Comparison of ENCODE assay signal across 8 cellular contexts in genomic region chr3:128725932-128726690, GRCh38. TPM values are rescaled to one million over a fixed set of nuclear protein-coding genes. Genes with fewer than 3 reads are reported as not detected.
DNase-seq lines count a peak whose midpoint lies in the region; ATAC-seq and TF ChIP-seq lines count a peak whose summit lies in the region.

RAB7A (plus strand) TSS chr3:128726183; CDS start chr3:128795368, 69,185 bp downstream.

- H3K27ac Mint-ChIP-seq in activated naive CD8-positive, alpha-beta T cell treated with anti-CD3 and anti-CD28 coated beads, Interleukin-2, amount 50 U/mL, for 24 hours = peak within 1 kb of the TSS; percentile 90

- H3K36me3 ChIP-seq in parathyroid adenoma (ENCODE audit: control insufficient read depth, insufficient read depth, low read length) (no peaks in the 10 kb centered on the region), tibial nerve (no peaks in the 10 kb centered on the region)

- 0 to 1% methylated on average over 30 to 51 of the region's 71 CpGs for WGBS in tibial nerve, 2 donors

- H3K36me3 Mint-ChIP-seq in activated naive CD8-positive, alpha-beta T cell treated with anti-CD3 and anti-CD28 coated beads, Interleukin-2, amount 50 U/mL, for 24 hours (ENCODE audit: low read depth) = peaks cover 34% of the 10 kb centered on the region

- no peaks in the 10 kb centered on the region for H3K27me3 Mint-ChIP-seq in activated naive CD8-positive, alpha-beta T cell treated with anti-CD3 and anti-CD28 coated beads, Interleukin-2, amount 50 U/mL, for 24 hours

- no peaks in the 10 kb centered on the region for H3K9me3 Mint-ChIP-seq in activated naive CD8-positive, alpha-beta T cell treated with anti-CD3 and anti-CD28 coated beads, Interleukin-2, amount 50 U/mL, for 24 hours

- H3K9ac ChIP-seq in parathyroid adenoma = peak within 1 kb of the TSS; percentile 41

- H3K79me2 ChIP-seq in parathyroid adenoma = peaks cover 41% of the 10 kb centered on the region

- intact Hi-C loops in Right ventricle myocardium superior (cut with DNase I) = loop anchor here (10.0 kb wide), 1 partner anchor 69 kb away; no protein-coding TSS in a partner anchor

- no peak for TF ChIP-seq CTCF in GM12865 (IDR thresholded peaks at IDR 0.05; ENCODE audit: insufficient read depth, low read depth, low read length, missing control alignments)
- no peak for TF ChIP-seq CTCF in parathyroid adenoma (IDR thresholded peaks at IDR 0.05)
- TF ChIP-seq CTCF in tibial nerve (IDR thresholded peaks at IDR 0.05) = peak in 2 of 5 experiments; percentile 23 to 55

- peak; percentile 99 for TF ChIP-seq EP300 in tibial nerve (IDR thresholded peaks at IDR 0.05)

- peak within 1 kb of the TSS; percentile 71 for H2AFZ ChIP-seq in parathyroid adenoma

- no peaks in the 10 kb centered on the region for H3K9me3 ChIP-seq in parathyroid adenoma (ENCODE audit: control insufficient read depth, low read length)
- no peaks in the 10 kb centered on the region for H3K9me3 ChIP-seq in tibial nerve

- peak; percentile 99 for DNase-seq in GM12865 (ENCODE audit: low read depth)
- DNase-seq in NCI-H1417 treated with DMSO at 0.1 percent for 48 hours (lab: John Stamatoyannopoulos, UW) = peak; percentile 96
- peak; percentile 97 for DNase-seq in SW480 (ENCODE audit: low spot score)
- peak; percentile 98 for DNase-seq in activated naive CD8-positive, alpha-beta T cell treated with anti-CD3 and anti-CD28 coated beads, Interleukin-2, amount 50 U/mL, for 24 hours
- DNase-seq in Right ventricle myocardium superior = peak; percentile 99
- peak; percentile 95 to 96 for DNase-seq in tibial nerve (ENCODE audit: low spot score in 2 of 2)

- H3K27ac ChIP-seq in parathyroid adenoma (peak within 1 kb of the TSS; percentile 81), tibial nerve (peak within 1 kb of the TSS; percentile 94 to 100 (median 97))

- no peaks in the 10 kb centered on the region for H3K27me3 ChIP-seq in parathyroid adenoma (ENCODE audit: control insufficient read depth, insufficient read depth, low read length)
- H3K27me3 ChIP-seq in tibial nerve = no peaks in the 10 kb centered on the region

- H3K4me3 ChIP-seq in GM12865 (ENCODE audit: low read depth, low read length) (peak within 1 kb of the TSS; percentile 92), parathyroid adenoma (ENCODE audit: low read depth, low read length) (peak within 1 kb of the TSS; percentile 93), tibial nerve (peak within 1 kb of the TSS; percentile 72 to 100 (median 96))

- H3K4me3 Mint-ChIP-seq in activated naive CD8-positive, alpha-beta T cell treated with anti-CD3 and anti-CD28 coated beads, Interleukin-2, amount 50 U/mL, for 24 hours = peak within 1 kb of the TSS; percentile 97

- H3K4me1 Mint-ChIP-seq in activated naive CD8-positive, alpha-beta T cell treated with anti-CD3 and anti-CD28 coated beads, Interleukin-2, amount 50 U/mL, for 24 hours = peaks cover 56% of the 10 kb centered on the region

- peak; percentile 94 to 98 for TF ChIP-seq POLR2A in tibial nerve (IDR thresholded peaks at IDR 0.05)

- ATAC-seq in HG02763 (IDR thresholded peaks at IDR 0.05; ENCODE audit: unreplicated experiment) (peak; percentile 91), Right ventricle myocardium superior (ENCODE audit: poor library complexity) (peak; percentile 98)
- ATAC-seq in activated naive CD8-positive, alpha-beta T cell treated with anti-CD3 and anti-CD28 coated beads, Interleukin-2, amount 50 U/mL, for 24 hours = peak; percentile 96

- H3K4me2 ChIP-seq in parathyroid adenoma (ENCODE audit: low read length) = peak within 1 kb of the TSS; percentile 91

- H3K4me1 ChIP-seq in parathyroid adenoma = peaks cover 16% of the 10 kb centered on the region
- peaks cover 0 to 48% (median 26%) of the 10 kb centered on the region in 4 donors for H3K4me1 ChIP-seq in tibial nerve

RNA-seq across cellular contexts. Expression of gene RAB7A, which starts in this region (rescaled TPM):
- total RNA-seq in Right ventricle myocardium superior = 240 TPM
- total RNA-seq in tibial nerve = 100 to 1,000 TPM in 3 of 4 donors, 10 to 100 TPM in 1; 89.2 to 128 (median 114) TPM

Comparison
In these comparisons a context has a peak if more than half of its experiments do, and no peak if none do; other contexts are left out.
1. Peak in every context shown above with its lines: DNase-seq, ATAC-seq, H3K4me3 ChIP-seq and H3K27ac ChIP-seq.